ENCODE assay signal across 8 cellular contexts in genomic region chr9:124659099-124659659, GRCh38.
A peak's percentile ranks its signal among the peaks of the same experiment; 100 is the strongest.
DNase-seq lines count a peak whose midpoint lies in the region; ATAC-seq and TF ChIP-seq lines count a peak whose summit lies in the region.

No MANE protein-coding gene starts in this region.

- H3K27me3 Mint-ChIP-seq in CD4-positive, alpha-beta memory T cell = peaks cover 9 to 16% of the 10 kb centered on the region in 2 donors

- no peak overlapping the region for H3K27ac ChIP-seq in CD4-positive, alpha-beta memory T cell (ENCODE audit: low read depth, low read length)
- peak overlapping the region; percentile 97 for H3K27ac ChIP-seq in trophoblast cell (ENCODE audit: low read depth, low read length)

- H3K18ac ChIP-seq in trophoblast cell (ENCODE audit: low read length) = no peak overlapping the region

- peak overlapping the region; percentile 49 for H3K4me2 ChIP-seq in trophoblast cell (ENCODE audit: low read length)

- no peaks in the 10 kb centered on the region for H3K9me3 ChIP-seq in CD4-positive, alpha-beta memory T cell (ENCODE audit: control insufficient read depth in 1 of 2, low read length in 2 of 2)
- no peaks in the 10 kb centered on the region for H3K9me3 ChIP-seq in trophoblast cell (ENCODE audit: insufficient read depth, low read depth, low read length)

- CTCF ChIA-PET in CD4-positive, alpha-beta memory T cell (lab: Charles Lee; ENCODE audit: partially characterized antibody) = no interaction called here

- H3K79me2 ChIP-seq in trophoblast cell (ENCODE audit: control insufficient read depth, insufficient read depth, low read length, poor library complexity) = no peaks in the 10 kb centered on the region

- peak; percentile 86 to 94 for ATAC-seq in left cardiac atrium
- ATAC-seq in HG03280 (IDR thresholded peaks at IDR 0.05; ENCODE audit: unreplicated experiment) = no peak

- H3K4me3 ChIP-seq in CD4-positive, alpha-beta memory T cell (ENCODE audit: low read length in 2 of 2) = peak overlapping the region in 1 of 2 donors; percentile 30
- H3K4me3 ChIP-seq in trophoblast cell (ENCODE audit: low read depth, low read length) = peak overlapping the region; percentile 74

- H2BK5ac ChIP-seq in trophoblast cell (ENCODE audit: low read depth, low read length, poor library complexity) = peak overlapping the region; percentile 34

- peak overlapping the region; percentile 79 for H3K9ac ChIP-seq in trophoblast cell (ENCODE audit: low read length)

- WGBS in trophoblast cell (ENCODE audit: extremely low coverage, insufficient coverage, insufficient read length) = no CpG with 5 or more reads among the region's 15 CpGs

- no peak overlapping the region for H3K4ac ChIP-seq in trophoblast cell (ENCODE audit: low read depth, low read length)

- no peak overlapping the region for H2AK5ac ChIP-seq in trophoblast cell (ENCODE audit: low read length)

- peaks cover 10% of the 10 kb centered on the region for H3K27me3 ChIP-seq in CD4-positive, alpha-beta memory T cell (ENCODE audit: insufficient read depth, low read length)
- no peaks in the 10 kb centered on the region for H3K27me3 ChIP-seq in trophoblast cell (ENCODE audit: insufficient read depth, low read length)

- H2AFZ ChIP-seq in trophoblast cell (ENCODE audit: insufficient read depth, low read length, poor library complexity) = no peak overlapping the region

- peak overlapping the region; percentile 71 for H4K91ac ChIP-seq in trophoblast cell (ENCODE audit: low read depth, low read length)

- H4K12ac ChIP-seq in trophoblast cell (ENCODE audit: low read depth, low read length) = peak overlapping the region; percentile 7

- intact Hi-C loops in CD4-positive, alpha-beta memory T cell (cut with micrococcal nuclease) = no loop called here
- intact Hi-C loops in left cardiac atrium (cut with DNase I) = no loop called here

- H3K14ac ChIP-seq in trophoblast cell (ENCODE audit: low read length) = no peak overlapping the region

- POLR2A ChIA-PET in CD4-positive, alpha-beta memory T cell (lab: Charles Lee; ENCODE audit: partially characterized antibody) = no interaction called here

- H2BK120ac ChIP-seq in trophoblast cell (ENCODE audit: insufficient read depth, low read length, poor library complexity) = no peak overlapping the region

- H3K4me1 Mint-ChIP-seq in CD4-positive, alpha-beta memory T cell = peaks cover 7 to 28% (median 23%) of the 10 kb centered on the region in 4 donors

- H3K36me3 ChIP-seq in CD4-positive, alpha-beta memory T cell (ENCODE audit: insufficient read depth, low read length) = no peaks in the 10 kb centered on the region
- no peaks in the 10 kb centered on the region for H3K36me3 ChIP-seq in trophoblast cell (ENCODE audit: control insufficient read depth in 1 of 2, insufficient read depth in 2 of 2, low read length in 2 of 2)

- H2BK12ac ChIP-seq in trophoblast cell (ENCODE audit: low read length) = no peak overlapping the region

- peak overlapping the region; percentile 78 to 94 (median 88) for H3K4me3 Mint-ChIP-seq in CD4-positive, alpha-beta memory T cell

- H3K79me1 ChIP-seq in trophoblast cell (ENCODE audit: low read length) = peaks cover 12% of the 10 kb centered on the region

- H3K4me1 ChIP-seq in CD4-positive, alpha-beta memory T cell (ENCODE audit: insufficient read depth, low read length) = peaks cover 12% of the 10 kb centered on the region
- peaks cover 2 to 4% of the 10 kb centered on the region in 2 experiments for H3K4me1 ChIP-seq in trophoblast cell (ENCODE audit: control insufficient read depth in 1 of 2, insufficient read depth in 2 of 2, low read length in 2 of 2)

- H3K36me3 Mint-ChIP-seq in CD4-positive, alpha-beta memory T cell = no peaks in the 10 kb centered on the region

- TF ChIP-seq CTCF in GM20000 (IDR thresholded peaks at IDR 0.05; ENCODE audit: extremely low read depth, missing control alignments) = no peak

- peak overlapping the region; percentile 36 for H4K8ac ChIP-seq in trophoblast cell (ENCODE audit: low read depth, low read length)

- DNase-seq in CD4-positive, alpha-beta memory T cell = peak in 4 of 5 donors; percentile 1 to 31 (median 2)
- DNase-seq in GM20000 (ENCODE audit: low spot score) (peak; percentile 62), Kasumi-1 (lab: John Stamatoyannopoulos, UW) (peak; percentile 94), SIG-M5 treated with dmso at 0.1 percent for 504 hours (lab: John Stamatoyannopoulos, UW; ENCODE audit: unreplicated experiment) (peak; percentile 87), amygdala (lab: John Stamatoyannopoulos, UW) (peak; percentile 4 to 84 (median 68)), left cardiac atrium (peak; percentile 80), trophoblast cell (peak; percentile 97 to 99)

- H3K9me3 Mint-ChIP-seq in CD4-positive, alpha-beta memory T cell = peaks cover 0 to 5% (median 0%) of the 10 kb centered on the region in 8 donors

- no peak overlapping the region for H3K23ac ChIP-seq in trophoblast cell (ENCODE audit: low read length)

- H3K27ac Mint-ChIP-seq in CD4-positive, alpha-beta memory T cell = peak overlapping the region in 6 of 7 donors; percentile 16 to 74 (median 46)

Comparison
In these comparisons a context has a peak if more than half of its experiments do, and no peak if none do; other contexts are left out.
1. DNase-seq: peak in every context shown above with its lines; median percentile 98 in trophoblast cell; 94 in Kasumi-1; 87 in SIG-M5 treated with dmso at 0.1 percent for 504 hours; 80 in left cardiac atrium; 68 in amygdala; 62 in GM20000; 2 in CD4-positive, alpha-beta memory T cell.